30 cellular contexts compared by ENCODE assay signal in the genomic region with DNA sequence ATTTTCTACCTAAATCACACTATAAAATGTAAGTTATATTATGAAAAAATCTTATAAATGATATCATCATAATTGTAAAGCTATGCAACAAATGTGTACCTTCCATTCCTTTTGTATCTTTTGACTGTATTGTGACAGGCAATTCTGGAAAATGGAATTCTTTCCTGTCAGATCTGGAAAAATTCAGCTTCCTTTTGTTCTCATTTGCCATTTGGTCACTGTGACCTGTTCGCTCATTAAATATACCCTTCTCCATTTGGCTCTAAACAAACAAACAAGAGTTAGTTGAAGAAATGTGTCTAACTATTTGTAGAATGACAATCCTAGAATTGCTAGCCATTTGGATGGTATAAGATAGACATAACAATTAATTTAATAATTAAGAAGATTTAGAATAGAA.
A peak's percentile ranks its signal among the peaks of the same experiment; 100 is the strongest.
DNase-seq lines count a peak whose midpoint lies in the region; ATAC-seq, FAIRE-seq and TF ChIP-seq lines count a peak whose summit lies in the region.
"Had no signal": no experiment of that assay in that cellular context is flagged by ENCODE, and none has a peak within 500 bp of the region (broad histone marks: within the 10 kb centered on the region; RNA-seq: fewer than 3 reads in every experiment).

No MANE protein-coding gene starts in this region.

- FAIRE-seq in G401.6 (lab: Jason Lieb, UNC) (peak; percentile 64), K562 (lab: Jason Lieb, UNC) (peak; percentile 23)
- FAIRE-seq: A549, D721Med had no signal

- H3K79me2 ChIP-seq in K562 (ENCODE audit: control insufficient read depth, insufficient read depth, low read length) = no peaks in the 10 kb centered on the region

- BruUV-seq in K562 (replicated peaks; lab: Mats Ljungman, UMichigan) = no TSS peak

- no peak for TF ChIP-seq EP300 in K562 (IDR thresholded peaks at IDR 0.05; ENCODE audit: low read length)

- no peaks in the 10 kb centered on the region for H3K9me1 ChIP-seq in K562 (ENCODE audit: control insufficient read depth, insufficient read depth, low read length)

- POLR2A ChIA-PET in K562 (lab: Yijun Ruan, JAX) = interaction anchor here (0.6 to 1.2 kb wide), 3 partner anchors 128 to 280 kb away, joined by 3 read pairs; a partner anchor contains a TSS

- no peak for TF ChIP-seq RAD21 in K562 (CRISPR knock-in tag; conservative IDR thresholded peaks at IDR 0.05 in 1 of 2, IDR thresholded peaks at IDR 0.05 in 1 of 2)

- CTCF ChIA-PET in K562 (lab: Yijun Ruan, JAX; ENCODE audit: low intra/inter-chr PET ratio) = no interaction called here

- no peak overlapping the region for H3K9ac ChIP-seq in K562 (ENCODE audit: insufficient read depth in 1 of 2, low read depth in 2 of 2, low read length in 2 of 2)
- H3K9ac ChIP-seq: BLaER1; BLaER1 treated with 17β-estradiol and CSF1 and Interleukin-3, amounts not matched to agents 10 nM and 100 nM had no signal

- WGBS in K562 (ENCODE audit: insufficient coverage, low coverage, missing lambda C conversion rate) = 29% methylated on average over 1 of the region's 1 CpG
- WGBS in adrenal gland, 4 donors = 92 to 97% (median 96%) methylated on average over 1 of the region's 1 CpG

- H3K36me3 ChIP-seq in K562 (ENCODE audit: control insufficient read depth, insufficient read depth, low read length) = no peaks in the 10 kb centered on the region
- H3K36me3 ChIP-seq in adrenal gland (replicated peaks in 1 of 2) = no peaks in the 10 kb centered on the region
- H3K36me3 ChIP-seq: BE2C; BLaER1; BLaER1 treated with 17β-estradiol and CSF1 and Interleukin-3, amounts not matched to agents 10 nM and 100 nM had no signal

- no peaks in the 10 kb centered on the region for H3K4me1 ChIP-seq in K562 (replicated peaks in 1 of 2; ENCODE audit: control insufficient read depth in 2 of 2, insufficient read depth in 2 of 2, low read length in 2 of 2)
- no peaks in the 10 kb centered on the region for H3K4me1 ChIP-seq in adrenal gland (replicated peaks in 1 of 2)
- H3K4me1 ChIP-seq: A549, BE2C, BLaER1 had no signal

- H3K27ac ChIP-seq in K562 (ENCODE audit: extremely low read depth, low read depth, low read length) (no peak overlapping the region), adrenal gland (no peak overlapping the region)
- H3K27ac ChIP-seq: 22Rv1; A549; BLaER1; BLaER1 treated with 17β-estradiol and CSF1 and Interleukin-3, amounts not matched to agents 10 nM and 100 nM; C4-2B had no signal

- no peak for ATAC-seq in K562
- ATAC-seq: CD8-positive, alpha-beta T cell had no signal

- intact Hi-C loops in K562 (cut with micrococcal nuclease) = no loop called here
- intact Hi-C loops in adrenal gland (cut with DNase I) = loop anchor here (5.0 to 10.0 kb wide), 2 partner anchors 60 to 283 kb away; a partner anchor contains a TSS

- TF ChIP-seq POLR2A in K562 (conservative IDR thresholded peaks at IDR 0.05) (no peak), adrenal gland (IDR thresholded peaks at IDR 0.05) (no peak)

- no peaks in the 10 kb centered on the region for H4K20me1 ChIP-seq in K562 (replicated peaks; ENCODE audit: control insufficient read depth, insufficient read depth, low read length)
- H4K20me1 ChIP-seq: BLaER1; BLaER1 treated with 17β-estradiol and CSF1 and Interleukin-3, amounts not matched to agents 10 nM and 100 nM had no signal

- no peaks in the 10 kb centered on the region for H3K9me3 ChIP-seq in K562 (replicated peaks; ENCODE audit: control insufficient read depth, insufficient read depth, low read depth, low read length)
- no peaks in the 10 kb centered on the region for H3K9me3 ChIP-seq in adrenal gland (replicated peaks in 1 of 3)
- H3K9me3 ChIP-seq: A549; BE2C; BLaER1; BLaER1 treated with 17β-estradiol and CSF1 and Interleukin-3, amounts not matched to agents 10 nM and 100 nM had no signal

- no peak overlapping the region for H2AFZ ChIP-seq in K562 (ENCODE audit: low read depth, low read length)

- H3K4me3 ChIP-seq in K562 (no peak overlapping the region), adrenal gland (no peak overlapping the region)
- H3K4me3 ChIP-seq: A549; BLaER1; BLaER1 treated with 17β-estradiol and CSF1 and Interleukin-3, amounts not matched to agents 10 nM and 100 nM had no signal

- TF ChIP-seq CTCF in K562 (IDR thresholded peaks at IDR 0.05 in 2 of 3, conservative IDR thresholded peaks at IDR 0.05 in 1 of 3; ENCODE audit: insufficient read depth in 2 of 3, low read depth in 1 of 3, low read length in 3 of 3) (no peak), adrenal gland (IDR thresholded peaks at IDR 0.05) (no peak)

- no peaks in the 10 kb centered on the region for H3K27me3 ChIP-seq in K562 (ENCODE audit: control insufficient read depth in 2 of 2, insufficient read depth in 2 of 2, low read length in 2 of 2)
- no peaks in the 10 kb centered on the region for H3K27me3 ChIP-seq in adrenal gland
- H3K27me3 ChIP-seq: BE2C; BLaER1; BLaER1 treated with 17β-estradiol and CSF1 and Interleukin-3, amounts not matched to agents 10 nM and 100 nM had no signal

- H3K4me2 ChIP-seq in K562 (ENCODE audit: insufficient read depth, low read length) = no peak overlapping the region
- H3K4me2 ChIP-seq: A549; BLaER1; BLaER1 treated with 17β-estradiol and CSF1 and Interleukin-3, amounts not matched to agents 10 nM and 100 nM had no signal

- DNase-seq in K562 (ENCODE audit: extremely low read depth in 1 of 4, low spot score in 3 of 4) = no peak
- DNase-seq in adrenal gland = no peak
- no peak for DNase-seq in activated CD4-positive, CD25-positive, alpha-beta regulatory T cell (lab: John Stamatoyannopoulos, UW)
- DNase-seq: 8988T; ACHN; AML-193; BE2C; C1 segment of cervical spinal cord; Caco-2; Calu3; CD4-positive, alpha-beta memory T cell; CD4-positive, alpha-beta T cell; CD4-positive, CD25-positive, alpha-beta regulatory T cell; CD8-positive, alpha-beta memory T cell; CD8-positive, alpha-beta T cell; COR-L47; DMS 273 treated with DMSO at 0.1 percent for 48 hours; DMS153; DMS53; DMS79; DMS79 treated with DMSO at 0.1 percent for 48 hours; DND-41; EL had no signal

- in situ Hi-C loops in K562 (cut with MboI) = loop anchor here (5.0 kb wide), 1 partner anchor 278 kb away; no protein-coding TSS in a partner anchor

TF ChIP-seq in K562, 482 proteins besides CTCF, POLR2A, EP300 and RAD21 (continues in another document):
- TF ChIP-seq FOXJ3 (CRISPR knock-in tag; IDR thresholded peaks at IDR 0.05) (no peak), HSF4 (CRISPR knock-in tag; IDR thresholded peaks at IDR 0.05; ENCODE audit: borderline replicate concordance) (no peak), ZNF197 (CRISPR knock-in tag; IDR thresholded peaks at IDR 0.05; ENCODE audit: low read depth) (no peak), FOXA1 (IDR thresholded peaks at IDR 0.05; ENCODE audit: borderline replicate concordance) (no peak), CREBBP (IDR thresholded peaks at IDR 0.05; ENCODE audit: low read depth, low read length) (no peak), ZNF140 (CRISPR knock-in tag; IDR thresholded peaks at IDR 0.05) (no peak), ZNF644 (tag; IDR thresholded peaks at IDR 0.05; ENCODE audit: low read depth) (no peak), RAD51 (IDR thresholded peaks at IDR 0.05; ENCODE audit: borderline replicate concordance, low read depth) (no peak), NCOA4 (IDR thresholded peaks at IDR 0.05; ENCODE audit: partially characterized antibody) (no peak), LARP7 (IDR thresholded peaks at IDR 0.05) (no peak), ZBED1 (IDR thresholded peaks at IDR 0.05) (no peak), IFI16 (CRISPR knock-in tag; IDR thresholded peaks at IDR 0.05) (no peak)
- TF ChIP-seq, protein P1, sequence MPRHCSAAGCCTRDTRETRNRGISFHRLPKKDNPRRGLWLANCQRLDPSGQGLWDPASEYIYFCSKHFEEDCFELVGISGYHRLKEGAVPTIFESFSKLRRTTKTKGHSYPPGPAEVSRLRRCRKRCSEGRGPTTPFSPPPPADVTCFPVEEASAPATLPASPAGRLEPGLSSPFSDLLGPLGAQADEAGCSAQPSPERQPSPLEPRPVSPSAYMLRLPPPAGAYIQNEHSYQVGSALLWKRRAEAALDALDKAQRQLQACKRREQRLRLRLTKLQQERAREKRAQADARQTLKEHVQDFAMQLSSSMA (CRISPR knock-in tag; IDR thresholded peaks at IDR 0.05) = no peak
- TF ChIP-seq, protein P2, sequence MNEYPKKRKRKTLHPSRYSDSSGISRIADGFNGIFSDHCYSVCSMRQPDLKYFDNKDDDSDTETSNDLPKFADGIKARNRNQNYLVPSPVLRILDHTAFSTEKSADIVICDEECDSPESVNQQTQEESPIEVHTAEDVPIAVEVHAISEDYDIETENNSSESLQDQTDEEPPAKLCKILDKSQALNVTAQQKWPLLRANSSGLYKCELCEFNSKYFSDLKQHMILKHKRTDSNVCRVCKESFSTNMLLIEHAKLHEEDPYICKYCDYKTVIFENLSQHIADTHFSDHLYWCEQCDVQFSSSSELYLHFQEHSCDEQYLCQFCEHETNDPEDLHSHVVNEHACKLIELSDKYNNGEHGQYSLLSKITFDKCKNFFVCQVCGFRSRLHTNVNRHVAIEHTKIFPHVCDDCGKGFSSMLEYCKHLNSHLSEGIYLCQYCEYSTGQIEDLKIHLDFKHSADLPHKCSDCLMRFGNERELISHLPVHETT (CRISPR knock-in tag; conservative IDR thresholded peaks at IDR 0.05 in 1 of 2, IDR thresholded peaks at IDR 0.05 in 1 of 2) = no peak
